Comparison of ENCODE assay signal across 8 cellular contexts in genomic region chr6:90217621-90218496, GRCh38.
DNase-seq lines count a peak whose midpoint lies in the region; ATAC-seq and TF ChIP-seq lines count a peak whose summit lies in the region.

No MANE protein-coding gene starts in this region.

- TF ChIP-seq CTCF in psoas muscle (IDR thresholded peaks at IDR 0.05): no peak

- no peaks in the 10 kb centered on the region for H3K36me3 ChIP-seq in psoas muscle (ENCODE audit: insufficient read depth in 1 of 2, low read depth in 1 of 2)

- H3K4me3 ChIP-seq in psoas muscle: peak overlapping the region; percentile 62

- peaks cover 48% of the 10 kb centered on the region for H3K4me1 ChIP-seq in psoas muscle

- intact Hi-C loops in psoas muscle (cut with DNase I): loop anchor here in 1 of 2 donors (2.0 to 10.0 kb wide), 6 partner anchors 67 to 257 kb away; no protein-coding TSS in a partner anchor

- ATAC-seq in psoas muscle (peak; percentile 45 to 61 (median 58)), HG03442 (IDR thresholded peaks at IDR 0.05; ENCODE audit: unreplicated experiment) (no peak)

- no peaks in the 10 kb centered on the region for H3K27me3 ChIP-seq in psoas muscle (ENCODE audit: insufficient read depth in 3 of 3, low read length in 2 of 3)

- H3K27ac ChIP-seq in psoas muscle: peak overlapping the region; percentile 96

- DNase-seq in NCI-H748 (lab: John Stamatoyannopoulos, UW; ENCODE audit: unreplicated experiment) (peak; percentile 5), NCI-H748 treated with DMSO at 0.1 percent for 48 hours (lab: John Stamatoyannopoulos, UW) (no peak), fibroblast of the conjunctiva (ENCODE audit: low read depth) (peak; percentile 49), psoas muscle (no peak), GM19238 (ENCODE audit: insufficient read length, low spot score) (no peak), NCI-H69 (lab: John Stamatoyannopoulos, UW) (no peak)
- peak; percentile 28 to 32 for DNase-seq in activated CD4-positive, alpha-beta T cell treated with anti-CD3 and anti-CD28 coated beads, Interleukin-2, amount 50 U/mL, for 4 hours

- 9 to 21% (median 16%) methylated on average over 12 of the region's 12 CpGs for WGBS in psoas muscle, 3 donors

- H3K9me3 ChIP-seq in psoas muscle: no peaks in the 10 kb centered on the region

Comparison
In these comparisons a context has a peak if more than half of its experiments do, and no peak if none do; other contexts are left out.
1. DNase-seq: peak in NCI-H748 (single experiment), activated CD4-positive, alpha-beta T cell treated with anti-CD3 and anti-CD28 coated beads, Interleukin-2, amount 50 U/mL, for 4 hours (2 of 2) and fibroblast of the conjunctiva (single experiment); none in NCI-H748 treated with DMSO at 0.1 percent for 48 hours (single experiment), psoas muscle (0 of 2), GM19238 (single experiment) and NCI-H69 (single experiment).